ENCODE assay signal across 8 cellular contexts in the genomic region with DNA sequence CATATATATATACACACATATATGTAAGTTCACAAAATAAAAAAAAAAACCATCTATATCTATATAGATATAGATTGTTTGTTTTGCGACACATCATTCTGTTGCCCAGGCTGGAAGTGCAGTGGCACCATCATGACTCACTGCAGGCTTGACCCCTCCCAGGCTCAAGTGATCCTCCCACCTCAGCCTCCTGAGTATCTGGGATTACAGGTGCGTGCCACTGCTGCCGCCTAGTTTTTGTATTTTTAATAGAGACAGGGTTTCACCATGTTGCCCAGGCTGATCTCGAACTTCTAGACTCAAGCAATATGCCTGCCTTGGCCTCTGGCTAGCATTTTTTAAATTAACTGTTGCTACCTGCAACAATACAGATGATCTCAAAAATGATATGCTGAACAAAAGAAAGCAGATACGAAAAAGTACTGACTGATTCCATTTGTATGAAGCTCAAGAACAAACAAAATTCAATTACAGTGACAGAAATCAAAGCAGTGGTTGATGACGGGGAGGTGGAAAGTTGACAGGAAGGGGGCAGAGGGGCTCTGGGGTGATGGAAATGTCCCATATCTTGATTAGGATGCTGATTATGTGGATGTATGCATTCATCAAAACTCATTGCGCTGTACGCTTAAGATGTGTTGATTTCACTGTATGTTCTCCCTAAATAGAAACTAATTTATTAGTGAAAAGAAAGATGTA. TPM values are rescaled to one million over a fixed set of nuclear protein-coding genes. Genes with fewer than 3 reads are reported as not detected.
DNase-seq lines count a peak whose midpoint lies in the region; ATAC-seq and TF ChIP-seq lines count a peak whose summit lies in the region.

No MANE protein-coding gene starts in this region.

- H3K36me3 Mint-ChIP-seq in activated T-cell treated with anti-CD3 and anti-CD28 coated beads, Interleukin-2, amount 50 U/mL, for 72 hours (ENCODE audit: insufficient read depth in 2 of 2), result peaks cover 0 to 5% of the 10 kb centered on the region in 2 donors
- peaks cover 0 to 17% (median 0%) of the 10 kb centered on the region in 5 donors for H3K36me3 Mint-ChIP-seq in naive thymus-derived CD4-positive, alpha-beta T cell

- H3K36me3 ChIP-seq in naive thymus-derived CD4-positive, alpha-beta T cell (ENCODE audit: control insufficient read depth in 2 of 3, insufficient read depth in 3 of 3, low read length in 3 of 3), result no peaks in the 10 kb centered on the region

- POLR2A ChIA-PET in naive thymus-derived CD4-positive, alpha-beta T cell (lab: Charles Lee), result no interaction called here

- no peaks in the 10 kb centered on the region for H3K27me3 Mint-ChIP-seq in activated T-cell treated with anti-CD3 and anti-CD28 coated beads, Interleukin-2, amount 50 U/mL, for 72 hours (ENCODE audit: low read depth)
- H3K27me3 Mint-ChIP-seq in naive thymus-derived CD4-positive, alpha-beta T cell, result no peaks in the 10 kb centered on the region

- intact Hi-C loops in naive thymus-derived CD4-positive, alpha-beta T cell (cut with micrococcal nuclease), result loop anchor here (1.0 to 10.0 kb wide), 4 partner anchors 13 to 229 kb away; a partner anchor contains a TSS
- intact Hi-C loops in posterior cingulate gyrus (cut with DNase I), result no loop called here

- ATAC-seq in HG03159 (IDR thresholded peaks at IDR 0.05; ENCODE audit: unreplicated experiment), result peak; percentile 3
- ATAC-seq in activated T-cell treated with anti-CD3 and anti-CD28 coated beads, Interleukin-2, amount 50 U/mL, for 72 hours (replicated peaks in 1 of 2), result peak; percentile 10 to 56
- peak; percentile 44 for ATAC-seq in naive thymus-derived CD4-positive, alpha-beta T cell

- H3K4me1 Mint-ChIP-seq in activated T-cell treated with anti-CD3 and anti-CD28 coated beads, Interleukin-2, amount 50 U/mL, for 72 hours (ENCODE audit: low read depth), result peaks cover 73% of the 10 kb centered on the region
- H3K4me1 Mint-ChIP-seq in naive thymus-derived CD4-positive, alpha-beta T cell, result peaks cover 21 to 55% (median 35%) of the 10 kb centered on the region in 7 donors

- peak overlapping the region; percentile 93 for H3K27ac Mint-ChIP-seq in activated T-cell treated with anti-CD3 and anti-CD28 coated beads, Interleukin-2, amount 50 U/mL, for 72 hours
- H3K27ac Mint-ChIP-seq in naive thymus-derived CD4-positive, alpha-beta T cell, result peak overlapping the region in 5 of 9 donors; percentile 8 to 83 (median 52)

- H3K4me1 ChIP-seq in naive thymus-derived CD4-positive, alpha-beta T cell (ENCODE audit: control insufficient read depth in 2 of 2, insufficient read depth in 2 of 2, low read length in 2 of 2), result peaks cover 0 to 29% of the 10 kb centered on the region in 2 donors

- no peaks in the 10 kb centered on the region for H3K27me3 ChIP-seq in naive thymus-derived CD4-positive, alpha-beta T cell (ENCODE audit: control insufficient read depth in 2 of 2, insufficient read depth in 2 of 2, low read length in 2 of 2)

- peak overlapping the region; percentile 87 to 89 for H3K4me3 Mint-ChIP-seq in activated T-cell treated with anti-CD3 and anti-CD28 coated beads, Interleukin-2, amount 50 U/mL, for 72 hours
- H3K4me3 Mint-ChIP-seq in naive thymus-derived CD4-positive, alpha-beta T cell, result peak overlapping the region in 9 of 10 donors; percentile 13 to 79 (median 54)

- DNase-seq in GM12864 (ENCODE audit: low read depth), result no peak
- no peak for DNase-seq in activated T-cell treated with anti-CD3 and anti-CD28 coated beads, Interleukin-2, amount 50 U/mL, for 72 hours
- no peak for DNase-seq in naive thymus-derived CD4-positive, alpha-beta T cell
- no peak for DNase-seq in cortex of kidney (lab: John Stamatoyannopoulos, UW)
- no peak for DNase-seq in NCI-H1092 treated with DMSO at 0.1 percent for 48 hours (lab: John Stamatoyannopoulos, UW)
- DNase-seq in GM20000 (ENCODE audit: low spot score), result no peak
- no peak for DNase-seq in posterior cingulate gyrus

- no peaks in the 10 kb centered on the region for H3K9me3 ChIP-seq in naive thymus-derived CD4-positive, alpha-beta T cell (ENCODE audit: control insufficient read depth in 2 of 3, low read length in 3 of 3)

- no peak overlapping the region for H3K27ac ChIP-seq in naive thymus-derived CD4-positive, alpha-beta T cell (ENCODE audit: low read depth, low read length)

- no peaks in the 10 kb centered on the region for H3K9me3 Mint-ChIP-seq in activated T-cell treated with anti-CD3 and anti-CD28 coated beads, Interleukin-2, amount 50 U/mL, for 72 hours
- H3K9me3 Mint-ChIP-seq in naive thymus-derived CD4-positive, alpha-beta T cell, result peaks cover 0 to 5% (median 0%) of the 10 kb centered on the region in 11 donors

- CTCF ChIA-PET in naive thymus-derived CD4-positive, alpha-beta T cell (lab: Charles Lee), result no interaction called here

- TF ChIP-seq CTCF in GM12864 (IDR thresholded peaks at IDR 0.05; ENCODE audit: low read depth, low read length, missing control alignments), result peak; percentile 9
- TF ChIP-seq CTCF in GM20000 (IDR thresholded peaks at IDR 0.05; ENCODE audit: extremely low read depth, missing control alignments), result no peak

- peak overlapping the region; percentile 19; the same call in 1 of the 2 replicates for H3K4me3 ChIP-seq in GM12864 (ENCODE audit: low read depth, low read length)
- H3K4me3 ChIP-seq in naive thymus-derived CD4-positive, alpha-beta T cell (ENCODE audit: low read length), result no peak overlapping the region

RNA-seq across cellular contexts. Expression of a gene that starts 49.6 kb away (rescaled TPM):
- total RNA-seq in activated T-cell treated with anti-CD3 and anti-CD28 coated beads, Interleukin-2, amount 50 U/mL, for 72 hours, result 10 to 100 TPM; 46.5 to 65.1 TPM
- 10 to 100 TPM; 32.2 to 82.7 (median 47.4) TPM for total RNA-seq in naive thymus-derived CD4-positive, alpha-beta T cell
- 1 to 10 TPM; 1.5 to 3.0 TPM for polyA plus RNA-seq in naive thymus-derived CD4-positive, alpha-beta T cell
